In the genomic region with DNA sequence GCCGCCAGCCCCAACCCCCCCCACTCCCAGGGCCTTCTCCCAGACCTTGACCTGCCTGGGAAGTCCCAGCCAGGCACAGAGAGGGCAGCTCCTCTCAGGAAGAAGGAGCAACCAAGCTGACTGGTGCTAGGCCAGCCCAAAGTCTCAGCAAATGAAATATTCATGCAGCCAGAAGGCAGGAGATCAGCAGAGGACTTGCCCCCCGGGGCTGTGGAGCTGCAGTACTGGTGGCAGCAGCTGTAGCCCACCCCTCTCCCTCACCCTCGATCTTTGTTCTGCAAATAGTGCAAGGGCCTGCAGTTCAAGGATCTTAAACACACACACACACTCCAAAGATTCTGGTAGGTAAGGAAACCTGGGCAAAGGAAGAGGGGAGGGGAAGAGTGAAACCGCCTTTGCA, we compare ENCODE assay signal across 1 cellular context.
TF ChIP-seq lines count a peak whose summit lies in the region.

No MANE protein-coding gene starts in this region.

TF ChIP-seq in HepG2, 621 proteins besides CTCF, POLR2A, EP300 and RAD21 (continued from another document):
- TF ChIP-seq AHDC1 (CRISPR knock-in tag; IDR thresholded peaks at IDR 0.05; ENCODE audit: borderline replicate concordance) (no peak), HNF4A (CRISPR knock-in tag; IDR thresholded peaks at IDR 0.05) (peak; percentile 54), ZBTB20 (CRISPR knock-in tag; IDR thresholded peaks at IDR 0.05; ENCODE audit: borderline replicate concordance, low read depth) (no peak)
